ENCODE assay signal across 8 cellular contexts in the genomic region with DNA sequence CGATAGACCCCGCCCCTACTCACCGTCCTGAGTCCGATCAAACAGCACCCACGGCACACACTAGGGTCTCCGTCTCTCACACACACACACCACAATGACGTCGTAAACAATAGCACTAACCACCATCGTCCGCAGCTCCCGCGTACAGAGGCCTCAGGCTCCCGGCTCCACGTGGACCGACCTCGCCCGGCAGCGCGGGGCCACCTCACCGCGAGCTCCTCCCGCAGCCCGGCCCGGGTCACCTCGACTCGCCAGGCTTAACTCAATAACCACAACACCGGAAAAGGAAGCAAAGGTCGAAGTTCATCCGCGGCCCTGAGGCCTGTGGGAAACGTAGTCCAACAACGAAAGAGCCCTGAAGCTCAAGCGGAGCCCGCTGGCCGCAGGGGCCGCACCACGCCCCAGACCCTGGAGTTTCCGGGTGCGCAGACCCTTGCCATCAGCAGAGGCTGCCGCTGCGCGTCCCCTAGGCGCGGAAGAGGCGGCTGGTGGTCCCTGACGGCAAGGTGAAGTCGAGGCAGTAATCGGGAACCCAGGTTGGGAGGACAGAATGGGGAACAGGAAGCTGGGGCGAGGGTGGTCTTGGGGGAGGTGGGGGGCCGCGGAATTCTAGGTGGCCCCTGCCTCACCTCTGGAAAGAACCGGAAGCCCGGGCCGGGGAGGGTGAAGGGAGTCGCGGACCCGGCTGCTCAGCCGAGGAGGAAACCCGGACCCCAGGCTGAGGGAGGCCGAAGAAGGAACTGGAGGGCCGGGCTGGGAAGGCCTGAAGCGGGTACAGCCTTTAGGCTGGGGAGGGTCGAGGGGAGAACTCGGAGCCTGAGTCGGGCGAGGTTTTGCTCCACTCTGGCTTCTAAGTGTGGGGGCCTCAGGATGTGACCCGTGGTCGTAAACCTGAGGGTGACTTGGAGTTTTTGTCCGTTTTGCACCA. TPM values are rescaled to one million over a fixed set of nuclear protein-coding genes. Genes with fewer than 3 reads are reported as not detected.
A peak's percentile ranks its signal among the peaks of the same experiment; 100 is the strongest.
DNase-seq lines count a peak whose midpoint lies in the region; ATAC-seq and TF ChIP-seq lines count a peak whose summit lies in the region.

A gene (minus strand): TSS at position 273 of the 928 bp plus-strand sequence. CDS start 946 bp downstream, outside the sequence.

- H3K27me3 Mint-ChIP-seq in activated T-helper 2 cell treated with anti-CD3 and anti-CD28 coated beads, Interferon-gamma antibody, Interleukin-2, Interleukin-4, amounts not matched to agents 10 μg/mL and 5 μg/mL and 100 μg/mL, durations not matched to agents 14 hours and 24 hours and 36 hours (ENCODE audit: low read depth) = no peaks in the 10 kb centered on the region
- no peaks in the 10 kb centered on the region for H3K27me3 Mint-ChIP-seq in natural killer cell treated with Interleukin-12 subunit alpha and Interleukin-12 subunit beta and Interleukin-15 and Interleukin-18, amount 100 ng/mL, for 72 hours

- peak within 1 kb of the TSS; percentile 95 for H3K27ac Mint-ChIP-seq in activated T-helper 2 cell treated with anti-CD3 and anti-CD28 coated beads, Interferon-gamma antibody, Interleukin-2, Interleukin-4, amounts not matched to agents 10 μg/mL and 5 μg/mL and 100 μg/mL, durations not matched to agents 14 hours and 24 hours and 36 hours
- H3K27ac Mint-ChIP-seq in natural killer cell treated with Interleukin-12 subunit alpha and Interleukin-12 subunit beta and Interleukin-15 and Interleukin-18, amount 100 ng/mL, for 72 hours = peak within 1 kb of the TSS; percentile 91 to 99

- H3K4me3 ChIP-seq in LNCaP clone FGC (ENCODE audit: low read depth, low read length) = peak within 1 kb of the TSS; percentile 86
- peak within 1 kb of the TSS; percentile 99 for H3K4me3 ChIP-seq in fibroblast of the aortic adventitia (ENCODE audit: low read depth, low read length)

- TF ChIP-seq CTCF in LNCaP clone FGC (IDR thresholded peaks at IDR 0.05; ENCODE audit: control insufficient read depth, extremely low read depth, insufficient read depth) = no peak
- no peak for TF ChIP-seq CTCF in RWPE1 (conservative IDR thresholded peaks at IDR 0.05; ENCODE audit: low read depth)
- no peak for TF ChIP-seq CTCF in fibroblast of the aortic adventitia (IDR thresholded peaks at IDR 0.05; ENCODE audit: insufficient read depth, low read length)

- peaks cover 44% of the 10 kb centered on the region for H3K9me3 Mint-ChIP-seq in activated T-helper 2 cell treated with anti-CD3 and anti-CD28 coated beads, Interferon-gamma antibody, Interleukin-2, Interleukin-4, amounts not matched to agents 10 μg/mL and 5 μg/mL and 100 μg/mL, durations not matched to agents 14 hours and 24 hours and 36 hours
- H3K9me3 Mint-ChIP-seq in natural killer cell treated with Interleukin-12 subunit alpha and Interleukin-12 subunit beta and Interleukin-15 and Interleukin-18, amount 100 ng/mL, for 72 hours = peaks cover 4% of the 10 kb centered on the region

- peak within 1 kb of the TSS; percentile 78 for H3K27ac ChIP-seq in RWPE1

- POLR2A ChIA-PET in RWPE1 (lab: Yijun Ruan, JAX; ENCODE audit: low non-redundant PET) = interaction anchor here (0.6 to 0.7 kb wide), 2 partner anchors 44 to 421 kb away, joined by 3 read pairs; no protein-coding TSS in a partner anchor

- peak; percentile 97 to 98 for ATAC-seq in natural killer cell treated with Interleukin-12 subunit alpha and Interleukin-12 subunit beta and Interleukin-15 and Interleukin-18, amount 100 ng/mL, for 72 hours
- ATAC-seq in stimulated activated naive CD8-positive, alpha-beta T cell treated with anti-CD3 and anti-CD28 coated beads, Interleukin-15, Interleukin-2, amounts not matched to agents 100 U/mL and 50 U/mL, for 24 hours = peak; percentile 94

- peaks cover 24% of the 10 kb centered on the region for H3K4me1 Mint-ChIP-seq in activated T-helper 2 cell treated with anti-CD3 and anti-CD28 coated beads, Interferon-gamma antibody, Interleukin-2, Interleukin-4, amounts not matched to agents 10 μg/mL and 5 μg/mL and 100 μg/mL, durations not matched to agents 14 hours and 24 hours and 36 hours (ENCODE audit: low read depth)
- H3K4me1 Mint-ChIP-seq in natural killer cell treated with Interleukin-12 subunit alpha and Interleukin-12 subunit beta and Interleukin-15 and Interleukin-18, amount 100 ng/mL, for 72 hours (ENCODE audit: low read depth in 2 of 2) = peaks cover 26 to 35% of the 10 kb centered on the region in 2 donors

- intact Hi-C loops in activated T-helper 2 cell treated with anti-CD3 and anti-CD28 coated beads, Interferon-gamma antibody, Interleukin-2, Interleukin-4, amounts not matched to agents 10 μg/mL and 5 μg/mL and 100 μg/mL, durations not matched to agents 14 hours and 24 hours and 36 hours (cut with micrococcal nuclease) = loop anchor here (1.0 to 5.0 kb wide), 4 partner anchors 31 to 279 kb away; a partner anchor contains a TSS

- peaks cover 86% of the 10 kb centered on the region for H3K36me3 Mint-ChIP-seq in activated T-helper 2 cell treated with anti-CD3 and anti-CD28 coated beads, Interferon-gamma antibody, Interleukin-2, Interleukin-4, amounts not matched to agents 10 μg/mL and 5 μg/mL and 100 μg/mL, durations not matched to agents 14 hours and 24 hours and 36 hours (ENCODE audit: low read depth)
- peaks cover 58% of the 10 kb centered on the region for H3K36me3 Mint-ChIP-seq in natural killer cell treated with Interleukin-12 subunit alpha and Interleukin-12 subunit beta and Interleukin-15 and Interleukin-18, amount 100 ng/mL, for 72 hours

- CTCF ChIA-PET in RWPE1 (lab: Yijun Ruan, JAX) = interaction anchor here (0.6 to 0.7 kb wide), 2 partner anchors 194 to 233 kb away, joined by 3 to 5 read pairs; no protein-coding TSS in a partner anchor

- DNase-seq in EL = peak; percentile 90
- DNase-seq in GOT3 (lab: John Stamatoyannopoulos, UW) = peak; percentile 55
- DNase-seq in LNCaP clone FGC (ENCODE audit: low read depth) = peak; percentile 82
- DNase-seq in RWPE1 (ENCODE audit: low spot score) = peak; percentile 88
- DNase-seq in activated T-helper 2 cell treated with anti-CD3 and anti-CD28 coated beads, Interferon-gamma antibody, Interleukin-2, Interleukin-4, amounts not matched to agents 10 μg/mL and 5 μg/mL and 100 μg/mL, durations not matched to agents 14 hours and 24 hours and 36 hours (ENCODE audit: low spot score) = peak; percentile 85
- DNase-seq in fibroblast of the aortic adventitia (ENCODE audit: low read depth) = peak; percentile 85
- DNase-seq in natural killer cell treated with Interleukin-12 subunit alpha and Interleukin-12 subunit beta and Interleukin-15 and Interleukin-18, amount 100 ng/mL, for 72 hours (ENCODE audit: low spot score) = peak; percentile 90
- DNase-seq in stimulated activated naive CD8-positive, alpha-beta T cell treated with anti-CD3 and anti-CD28 coated beads, Interleukin-15, Interleukin-2, amounts not matched to agents 100 U/mL and 50 U/mL, for 24 hours = peak; percentile 84

- peak within 1 kb of the TSS; percentile 93 for H3K4me3 Mint-ChIP-seq in activated T-helper 2 cell treated with anti-CD3 and anti-CD28 coated beads, Interferon-gamma antibody, Interleukin-2, Interleukin-4, amounts not matched to agents 10 μg/mL and 5 μg/mL and 100 μg/mL, durations not matched to agents 14 hours and 24 hours and 36 hours (ENCODE audit: low read depth)
- peak within 1 kb of the TSS; percentile 100 for H3K4me3 Mint-ChIP-seq in natural killer cell treated with Interleukin-12 subunit alpha and Interleukin-12 subunit beta and Interleukin-15 and Interleukin-18, amount 100 ng/mL, for 72 hours

RNA-seq across cellular contexts. Expression of the gene that starts here (rescaled TPM):
- 14.8 and 15.2 TPM in 2 replicates for total RNA-seq in activated T-helper 2 cell treated with anti-CD3 and anti-CD28 coated beads, Interferon-gamma antibody, Interleukin-2, Interleukin-4, amounts not matched to agents 10 μg/mL and 5 μg/mL and 100 μg/mL, durations not matched to agents 14 hours and 24 hours and 36 hours
- 10.5 TPM in 2 replicates for total RNA-seq in fibroblast of the aortic adventitia (ENCODE audit: low replicate concordance)
- 10 to 100 TPM; 11.0 to 14.6 TPM for total RNA-seq in natural killer cell treated with Interleukin-12 subunit alpha and Interleukin-12 subunit beta and Interleukin-15 and Interleukin-18, amount 100 ng/mL, for 72 hours

Comparison
In these comparisons a context has a peak if more than half of its experiments do, and no peak if none do; other contexts are left out.
1. Peak in every context shown above with its lines: DNase-seq, ATAC-seq, H3K4me3 ChIP-seq and H3K27ac ChIP-seq.